In the genomic region with DNA sequence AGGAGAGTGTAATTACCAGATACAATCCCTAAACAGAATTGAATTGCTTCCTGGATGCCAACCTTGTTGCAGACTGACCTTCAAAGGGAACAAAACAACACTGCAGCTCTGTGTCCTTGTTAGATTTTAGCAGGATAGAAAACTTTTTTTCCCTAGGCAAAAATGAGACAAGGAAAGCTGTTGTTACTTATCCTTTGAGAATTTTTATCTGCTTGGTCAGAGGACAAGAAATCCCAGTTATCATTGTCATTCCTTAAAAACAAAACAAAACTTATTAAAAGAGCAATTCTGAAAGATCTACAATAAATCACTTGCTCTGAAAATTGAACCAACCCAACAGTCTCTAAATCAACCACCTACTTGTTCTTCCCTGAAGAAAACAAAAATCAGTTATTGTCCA, we compare ENCODE assay signal across 15 cellular contexts.
DNase-seq lines count a peak whose midpoint lies in the region; ATAC-seq and TF ChIP-seq lines count a peak whose summit lies in the region.
"Had no signal": no experiment of that assay in that cellular context is flagged by ENCODE, and none has a peak within 500 bp of the region (broad histone marks: within the 10 kb centered on the region; RNA-seq: fewer than 3 reads in every experiment).

No MANE protein-coding gene starts in this region.

- H3K36me3 Mint-ChIP-seq in H9 (ENCODE audit: insufficient read depth in 1 of 3, low read depth in 3 of 3) (no peaks in the 10 kb centered on the region), neural crest cell (ENCODE audit: low read depth) (peaks cover 2% of the 10 kb centered on the region)
- no peaks in the 10 kb centered on the region for H3K36me3 Mint-ChIP-seq in activated T-helper 1 cell treated with anti-CD3 and anti-CD28 coated beads, Interleukin-12 subunit alpha, Interleukin-12 subunit beta, Interleukin-2, Interleukin-4 antibody, amounts not matched to agents 30 ng/mL and 10 ng/mL and 1 ng/mL, durations not matched to agents 14 hours and 24 hours and 36 hours (ENCODE audit: low read depth)
- H3K36me3 Mint-ChIP-seq in stimulated activated naive B cell treated with anti-CD40 and anti-IgM and Interleukin-4, amounts not matched to agents 10 μg/mL and 1 μg/mL and 100 μg/mL, for 72 hours: no peaks in the 10 kb centered on the region
- H3K36me3 Mint-ChIP-seq: CD4-positive, alpha-beta memory T cell had no signal

- H2BK12ac ChIP-seq in H9 (ENCODE audit: insufficient read length, low read depth, low read length): no peak overlapping the region

- no peaks in the 10 kb centered on the region for H3K79me1 ChIP-seq in H9 (ENCODE audit: insufficient read depth, low read depth, low read length, poor library complexity, severe bottlenecking)

- H3K4me2 ChIP-seq in H9 (ENCODE audit: insufficient read depth, insufficient read length, low read length): no peak overlapping the region

- H3K4ac ChIP-seq in H9 (ENCODE audit: low read depth, low read length): no peak overlapping the region

- H3K4me1 ChIP-seq in H9 (ENCODE audit: insufficient read depth, low read length): no peaks in the 10 kb centered on the region

- no peak overlapping the region for H2BK20ac ChIP-seq in H9 (ENCODE audit: low read depth, low read length, poor library complexity, severe bottlenecking)

- H3K9me3 Mint-ChIP-seq in H9 (no peaks in the 10 kb centered on the region), neural crest cell (peaks cover 5% of the 10 kb centered on the region)
- H3K9me3 Mint-ChIP-seq in activated T-helper 1 cell treated with anti-CD3 and anti-CD28 coated beads, Interleukin-12 subunit alpha, Interleukin-12 subunit beta, Interleukin-2, Interleukin-4 antibody, amounts not matched to agents 30 ng/mL and 10 ng/mL and 1 ng/mL, durations not matched to agents 14 hours and 24 hours and 36 hours: no peaks in the 10 kb centered on the region
- H3K9me3 Mint-ChIP-seq in stimulated activated naive B cell treated with anti-CD40 and anti-IgM and Interleukin-4, amounts not matched to agents 10 μg/mL and 1 μg/mL and 100 μg/mL, for 72 hours: peaks cover 0 to 2% of the 10 kb centered on the region in 2 donors

- H4K8ac ChIP-seq in H9 (replicated peaks; ENCODE audit: insufficient read length, low read depth, low read length): no peak overlapping the region

- H3K23me2 ChIP-seq in H9 (ENCODE audit: insufficient read length, low read depth, low read length, poor library complexity, severe bottlenecking): no peaks in the 10 kb centered on the region

- no peaks in the 10 kb centered on the region for H3K27me3 Mint-ChIP-seq in H9 (ENCODE audit: low read depth)
- no peaks in the 10 kb centered on the region for H3K27me3 Mint-ChIP-seq in neural crest cell (ENCODE audit: low read depth)
- no peaks in the 10 kb centered on the region for H3K27me3 Mint-ChIP-seq in activated T-helper 1 cell treated with anti-CD3 and anti-CD28 coated beads, Interleukin-12 subunit alpha, Interleukin-12 subunit beta, Interleukin-2, Interleukin-4 antibody, amounts not matched to agents 30 ng/mL and 10 ng/mL and 1 ng/mL, durations not matched to agents 14 hours and 24 hours and 36 hours (ENCODE audit: insufficient read depth)
- peaks cover 0 to 7% of the 10 kb centered on the region in 2 donors for H3K27me3 Mint-ChIP-seq in stimulated activated naive B cell treated with anti-CD40 and anti-IgM and Interleukin-4, amounts not matched to agents 10 μg/mL and 1 μg/mL and 100 μg/mL, for 72 hours
- H3K27me3 Mint-ChIP-seq: CD4-positive, alpha-beta memory T cell had no signal

- H3K27ac Mint-ChIP-seq in H9: no peak overlapping the region
- peak overlapping the region; percentile 86 for H3K27ac Mint-ChIP-seq in neural crest cell (ENCODE audit: unreplicated experiment)
- no peak overlapping the region for H3K27ac Mint-ChIP-seq in activated T-helper 1 cell treated with anti-CD3 and anti-CD28 coated beads, Interleukin-12 subunit alpha, Interleukin-12 subunit beta, Interleukin-2, Interleukin-4 antibody, amounts not matched to agents 30 ng/mL and 10 ng/mL and 1 ng/mL, durations not matched to agents 14 hours and 24 hours and 36 hours
- H3K27ac Mint-ChIP-seq in stimulated activated naive B cell treated with anti-CD40 and anti-IgM and Interleukin-4, amounts not matched to agents 10 μg/mL and 1 μg/mL and 100 μg/mL, for 72 hours: no peak overlapping the region

- H3K9me3 ChIP-seq in H9 (ENCODE audit: control insufficient read depth, low read depth, low read length): no peaks in the 10 kb centered on the region
- H3K9me3 ChIP-seq: BE2C had no signal

- H3K14ac ChIP-seq in H9 (ENCODE audit: insufficient read depth, low read length): no peak overlapping the region

- H3T11ph ChIP-seq in H9 (ENCODE audit: low read length): no peak overlapping the region

- H3K27ac ChIP-seq in H9 (ENCODE audit: insufficient read length, low read depth, low read length): no peak overlapping the region
- H3K27ac ChIP-seq: C4-2B had no signal

- no peaks in the 10 kb centered on the region for H3K79me2 ChIP-seq in H9 (ENCODE audit: insufficient read depth, low read length)

- H2BK15ac ChIP-seq in H9 (ENCODE audit: low read depth, low read length): no peak overlapping the region

- no peak for TF ChIP-seq CTCF in H9 (conservative IDR thresholded peaks at IDR 0.05)
- TF ChIP-seq CTCF in neural crest cell (conservative IDR thresholded peaks at IDR 0.05): no peak

- no peaks in the 10 kb centered on the region for H3K27me3 ChIP-seq in H9 (ENCODE audit: insufficient read depth, low read length)
- H3K27me3 ChIP-seq: BE2C had no signal

- H4K20me1 ChIP-seq in H9 (ENCODE audit: control insufficient read depth, insufficient read depth, insufficient read length): no peaks in the 10 kb centered on the region

- H3K56ac ChIP-seq in H9 (ENCODE audit: insufficient read length, low read depth, low read length): no peak overlapping the region

- no peak overlapping the region for H3K9ac ChIP-seq in H9 (ENCODE audit: extremely low read depth, insufficient read length, low read length)

- no peak overlapping the region for H2AK5ac ChIP-seq in H9 (ENCODE audit: insufficient read length, low read length)

- no peak overlapping the region for H2BK120ac ChIP-seq in H9 (ENCODE audit: low read depth, low read length, poor library complexity, severe bottlenecking)

- no peak overlapping the region for H4K5ac ChIP-seq in H9 (ENCODE audit: insufficient read length, low read depth, low read length)

- ATAC-seq in HG03378 (IDR thresholded peaks at IDR 0.05; ENCODE audit: unreplicated experiment): no peak
- no peak for ATAC-seq in stimulated activated naive B cell treated with anti-CD40 and anti-IgM and Interleukin-4, amounts not matched to agents 10 μg/mL and 1 μg/mL and 100 μg/mL, for 72 hours (replicated peaks)

- H3K4me3 Mint-ChIP-seq in H9 (no peak overlapping the region), neural crest cell (no peak overlapping the region)
- H3K4me3 Mint-ChIP-seq in activated T-helper 1 cell treated with anti-CD3 and anti-CD28 coated beads, Interleukin-12 subunit alpha, Interleukin-12 subunit beta, Interleukin-2, Interleukin-4 antibody, amounts not matched to agents 30 ng/mL and 10 ng/mL and 1 ng/mL, durations not matched to agents 14 hours and 24 hours and 36 hours: no peak overlapping the region
- no peak overlapping the region for H3K4me3 Mint-ChIP-seq in stimulated activated naive B cell treated with anti-CD40 and anti-IgM and Interleukin-4, amounts not matched to agents 10 μg/mL and 1 μg/mL and 100 μg/mL, for 72 hours
- H3K4me3 Mint-ChIP-seq: CD4-positive, alpha-beta memory T cell had no signal

- peak overlapping the region; percentile 32 for H2AFZ ChIP-seq in H9 (ENCODE audit: low read length)

- H3K4me1 Mint-ChIP-seq in H9: no peaks in the 10 kb centered on the region
- H3K4me1 Mint-ChIP-seq in neural crest cell: peaks cover 31% of the 10 kb centered on the region
- H3K4me1 Mint-ChIP-seq in activated T-helper 1 cell treated with anti-CD3 and anti-CD28 coated beads, Interleukin-12 subunit alpha, Interleukin-12 subunit beta, Interleukin-2, Interleukin-4 antibody, amounts not matched to agents 30 ng/mL and 10 ng/mL and 1 ng/mL, durations not matched to agents 14 hours and 24 hours and 36 hours (ENCODE audit: low read depth): no peaks in the 10 kb centered on the region
- no peaks in the 10 kb centered on the region for H3K4me1 Mint-ChIP-seq in stimulated activated naive B cell treated with anti-CD40 and anti-IgM and Interleukin-4, amounts not matched to agents 10 μg/mL and 1 μg/mL and 100 μg/mL, for 72 hours
- H3K4me1 Mint-ChIP-seq: CD4-positive, alpha-beta memory T cell had no signal

- no peak overlapping the region for H2BK5ac ChIP-seq in H9 (ENCODE audit: insufficient read length, low read length)

- no peak overlapping the region for H3K23ac ChIP-seq in H9 (ENCODE audit: insufficient read length, low read depth, low read length)

- intact Hi-C loops in activated T-helper 1 cell treated with anti-CD3 and anti-CD28 coated beads, Interleukin-12 subunit alpha, Interleukin-12 subunit beta, Interleukin-2, Interleukin-4 antibody, amounts not matched to agents 30 ng/mL and 10 ng/mL and 1 ng/mL, durations not matched to agents 14 hours and 24 hours and 36 hours (cut with micrococcal nuclease): no loop called here

- no peak overlapping the region for H3K18ac ChIP-seq in H9 (ENCODE audit: insufficient read length, low read depth, low read length)

- DNase-seq in H9 (no peak), foreskin melanocyte (peak; percentile 88), neural crest cell (ENCODE audit: low read depth, low spot score) (no peak), occipital lobe (lab: John Stamatoyannopoulos, UW) (no peak)
- DNase-seq in activated T-helper 1 cell treated with anti-CD3 and anti-CD28 coated beads, Interleukin-12 subunit alpha, Interleukin-12 subunit beta, Interleukin-2, Interleukin-4 antibody, amounts not matched to agents 30 ng/mL and 10 ng/mL and 1 ng/mL, durations not matched to agents 14 hours and 24 hours and 36 hours (ENCODE audit: low spot score): no peak
- no peak for DNase-seq in stimulated activated naive B cell treated with anti-CD40 and anti-IgM and Interleukin-4, amounts not matched to agents 10 μg/mL and 1 μg/mL and 100 μg/mL, for 72 hours
- DNase-seq: BE2C; CD4-positive, alpha-beta memory T cell; COR-L47; DND-41; GF-D8; H7; IMR-90 had no signal

- H4K91ac ChIP-seq in H9 (ENCODE audit: insufficient read length, low read depth, low read length): no peak overlapping the region
